In genomic region chr11:119436715-119437114, GRCh38 we compare ENCODE assay signal across 34 cellular contexts. TPM values are rescaled to one million over a fixed set of nuclear protein-coding genes. Genes with fewer than 3 reads are reported as not detected.
"Had no signal": no experiment of that assay in that cellular context is flagged by ENCODE, and none has a peak within 500 bp of the region (broad histone marks: within the 10 kb centered on the region; RNA-seq: fewer than 3 reads in every experiment).

No MANE protein-coding gene starts in this region.

- H3K4me2 ChIP-seq: PC-9 had no signal

- H3K4me3 ChIP-seq: ascending aorta, cardiac muscle cell, MG63, PC-9 had no signal

- ATAC-seq: activated CD8-positive, alpha-beta memory T cell treated with anti-CD3 and anti-CD28 coated beads, Interleukin-2, amount 10 ng/mL, durations not matched to agents 7 days and 5 days had no signal

- H3K4me1 ChIP-seq: ascending aorta had no signal

- H3K27ac Mint-ChIP-seq: activated CD4-positive, alpha-beta memory T cell treated with anti-CD3 and anti-CD28 coated beads, Interleukin-2, amount 10 ng/mL, durations not matched to agents 7 days and 5 days; activated CD8-positive, alpha-beta memory T cell treated with anti-CD3 and anti-CD28 coated beads, Interleukin-2, amount 10 ng/mL, durations not matched to agents 7 days and 5 days; activated naive CD8-positive, alpha-beta T cell treated with anti-CD3 and anti-CD28 coated beads for 36 hours had no signal

- H3K36me3 Mint-ChIP-seq: activated CD8-positive, alpha-beta memory T cell treated with anti-CD3 and anti-CD28 coated beads, Interleukin-2, amount 10 ng/mL, durations not matched to agents 7 days and 5 days had no signal

- H3K9me3 ChIP-seq: ascending aorta, MG63 had no signal

- H3K36me3 ChIP-seq: ascending aorta, cardiac muscle cell, MG63, WERI-Rb-1 had no signal

- H3K27ac ChIP-seq: ascending aorta, cardiac muscle cell, PC-9, WERI-Rb-1 had no signal

- H2AFZ ChIP-seq: PC-9 had no signal

- H3K27me3 ChIP-seq: ascending aorta, cardiac muscle cell, MG63 had no signal

- H3K4me3 Mint-ChIP-seq: activated CD4-positive, alpha-beta memory T cell treated with anti-CD3 and anti-CD28 coated beads, Interleukin-2, amount 10 ng/mL, durations not matched to agents 7 days and 5 days; activated CD8-positive, alpha-beta memory T cell treated with anti-CD3 and anti-CD28 coated beads, Interleukin-2, amount 10 ng/mL, durations not matched to agents 7 days and 5 days; activated naive CD8-positive, alpha-beta T cell treated with anti-CD3 and anti-CD28 coated beads for 36 hours; central memory CD8-positive, alpha-beta T cell had no signal

- DNase-seq: activated CD4-positive, alpha-beta memory T cell treated with anti-CD3 and anti-CD28 coated beads, Interleukin-2, amount 10 ng/mL, durations not matched to agents 7 days and 5 days; activated CD4-positive, alpha-beta T cell treated with anti-CD3 and anti-CD28 coated beads for 1 hour; activated CD4-positive, alpha-beta T cell treated with anti-CD3 and anti-CD28 coated beads for 48 hours; activated CD4-positive, CD25-positive, alpha-beta regulatory T cell; activated CD8-positive, alpha-beta memory T cell treated with anti-CD3 and anti-CD28 coated beads for 24 hours; activated CD8-positive, alpha-beta memory T cell treated with anti-CD3 and anti-CD28 coated beads, Interleukin-2, amount 10 ng/mL, durations not matched to agents 7 days and 5 days; activated CD8-positive, alpha-beta memory T cell treated with anti-CD3 and anti-CD28 coated beads, Interleukin-2, amount 50 U/mL, for 48 hours; activated effector memory CD4-positive, alpha-beta T cell treated with Interleukin-2 at 50 U/mL for 16 hours; activated naive CD4-positive, alpha-beta T cell; activated naive CD4-positive, alpha-beta T cell treated with anti-CD3 and anti-CD28 coated beads, Interleukin-2, amount 50 U/mL, for 16 hours; activated naive CD8-positive, alpha-beta T cell treated with anti-CD3 and anti-CD28 coated beads for 36 hours; activated T-cell treated with anti-CD3 and anti-CD28 coated beads, Interleukin-2, amount 50 U/mL, for 48 hours; amniotic stem cell; MG63; NCI-H1048; NCI-H1105 treated with DMSO at 0.1 percent for 48 hours; NCI-H1436; NCI-H1694; NCI-H1930; NCI-H2081 treated with DMSO at 0.1 percent for 48 hours; NCI-H345; NCI-H524 treated with DMSO at 0.1 percent for 48 hours; PC-9; Right ventricle myocardium superior; SW 1271; T-helper 1 cell; T-helper 2 cell; T-helper 9 cell; WERI-Rb-1 had no signal

RNA-seq across cellular contexts. Expression of gene THY1, which starts 13.7 kb away (rescaled TPM):
- total RNA-seq: NCI-H460, OCI-LY7, PC-9 had no signal

RNA-seq across cellular contexts. Expression of gene USP2, which starts 55.2 kb away (rescaled TPM):
- total RNA-seq: ascending aorta had no signal
